In genomic region chr19:397941-398706, GRCh38 we compare ENCODE assay signal across 1 cellular context.
TF ChIP-seq lines count a peak whose summit lies in the region.

No MANE protein-coding gene starts in this region.

TF ChIP-seq in H1, 55 proteins besides CTCF, POLR2A, EP300 and RAD21:
- no peak for TF ChIP-seq TAF7 (optimal IDR thresholded peaks at IDR 0.05; ENCODE audit: borderline replicate concordance, low read depth, low read length)
- TF ChIP-seq BACH1 (IDR thresholded peaks at IDR 0.05; ENCODE audit: low read length) = no peak
- no peak for TF ChIP-seq RXRA (IDR thresholded peaks at IDR 0.05; ENCODE audit: insufficient read depth, low read depth, low read length)
- TF ChIP-seq POU5F1 (IDR thresholded peaks at IDR 0.05; ENCODE audit: low read depth, low read length) = no peak
- no peak for TF ChIP-seq HDAC6 (IDR thresholded peaks at IDR 0.05; ENCODE audit: low read depth, low read length)
- no peak for TF ChIP-seq ZNF274 (IDR thresholded peaks at IDR 0.05; ENCODE audit: borderline replicate concordance, extremely low read depth, low read length)
- TF ChIP-seq SIN3A (conservative IDR thresholded peaks at IDR 0.05 in 1 of 2, IDR thresholded peaks at IDR 0.05 in 1 of 2; ENCODE audit: low read depth in 1 of 2, low read length in 2 of 2) = no peak
- TF ChIP-seq EGR1 (IDR thresholded peaks at IDR 0.05; ENCODE audit: borderline replicate concordance, low read depth, low read length) = no peak
- TF ChIP-seq MAFK (IDR thresholded peaks at IDR 0.05; ENCODE audit: low read depth, low read length) = no peak
- TF ChIP-seq SIRT6 (IDR thresholded peaks at IDR 0.05; ENCODE audit: low read length) = no peak
- TF ChIP-seq RNF2 (IDR thresholded peaks at IDR 0.05; ENCODE audit: borderline replicate concordance, low read depth, low read length, missing control alignments, poor library complexity, severe bottlenecking) = no peak
- TF ChIP-seq KDM1A (IDR thresholded peaks at IDR 0.05; ENCODE audit: borderline replicate concordance, low read length) = no peak
- TF ChIP-seq SP1 (IDR thresholded peaks at IDR 0.05; ENCODE audit: low read depth, low read length) = no peak
- TF ChIP-seq YY1 (IDR thresholded peaks at IDR 0.05; ENCODE audit: low read depth, low read length) = no peak
- TF ChIP-seq E2F6 (IDR thresholded peaks at IDR 0.05) = no peak
- TF ChIP-seq BRCA1 (IDR thresholded peaks at IDR 0.05; ENCODE audit: low read depth, low read length) = no peak
TF ChIP-seq in H1: peak in this region for 0.
